19 cellular contexts compared by ENCODE assay signal in genomic region chr2:74131901-74132300, GRCh38.
"Had no signal": no experiment of that assay in that cellular context is flagged by ENCODE, and none has a peak within 500 bp of the region (broad histone marks: within the 10 kb centered on the region; RNA-seq: fewer than 3 reads in every experiment).

No MANE protein-coding gene starts in this region.

- H3K27me3 Mint-ChIP-seq: stimulated activated memory B cell treated with anti-CD40 and anti-IgM and Interleukin-4, amounts not matched to agents 10 μg/mL and 1 μg/mL and 100 μg/mL, for 72 hours had no signal

- H3K4me3 Mint-ChIP-seq: naive B cell; nephron; stimulated activated memory B cell treated with anti-CD40 and anti-IgM and Interleukin-4, amounts not matched to agents 10 μg/mL and 1 μg/mL and 100 μg/mL, for 72 hours; stimulated activated naive CD8-positive, alpha-beta T cell treated with anti-CD3 and anti-CD28 coated beads, Interleukin-15, amount 100 ng/mL, for 72 hours had no signal

- H3K4me1 Mint-ChIP-seq: naive B cell; nephron; stimulated activated memory B cell treated with anti-CD40 and anti-IgM and Interleukin-4, amounts not matched to agents 10 μg/mL and 1 μg/mL and 100 μg/mL, for 72 hours; stimulated activated naive CD8-positive, alpha-beta T cell treated with anti-CD3 and anti-CD28 coated beads, Interleukin-15, amount 100 ng/mL, for 72 hours had no signal

- H3K9me3 Mint-ChIP-seq: naive B cell; nephron; stimulated activated memory B cell treated with anti-CD40 and anti-IgM and Interleukin-4, amounts not matched to agents 10 μg/mL and 1 μg/mL and 100 μg/mL, for 72 hours; stimulated activated naive CD8-positive, alpha-beta T cell treated with anti-CD3 and anti-CD28 coated beads, Interleukin-15, amount 100 ng/mL, for 72 hours had no signal

- H3K27ac Mint-ChIP-seq: nephron; stimulated activated memory B cell treated with anti-CD40 and anti-IgM and Interleukin-4, amounts not matched to agents 10 μg/mL and 1 μg/mL and 100 μg/mL, for 72 hours; stimulated activated naive CD8-positive, alpha-beta T cell treated with anti-CD3 and anti-CD28 coated beads, Interleukin-15, amount 100 ng/mL, for 72 hours had no signal

- ATAC-seq: gastroesophageal sphincter; left lung; sciatic nerve; stimulated activated memory B cell treated with anti-CD40 and anti-IgM and Interleukin-4, amounts not matched to agents 10 μg/mL and 1 μg/mL and 100 μg/mL, for 72 hours; stimulated activated naive CD8-positive, alpha-beta T cell treated with anti-CD3 and anti-CD28 coated beads, Interleukin-15, amount 100 ng/mL, for 72 hours had no signal

- DNase-seq: cortex of kidney; dorsolateral prefrontal cortex; effector memory CD4-positive, alpha-beta T cell; esophagus squamous epithelium; foreskin fibroblast; glutamatergic neuron; left lung; mesendoderm; naive B cell; spleen; stimulated activated CD4-positive, alpha-beta T cell treated with anti-CD3 and anti-CD28 coated beads, Interleukin-15, amount 100 ng/mL, for 24 hours; stimulated activated CD4-positive, alpha-beta T cell treated with anti-CD3 and anti-CD28 coated beads, Interleukin-1b, Interleukin-23, amount 100 ng/mL, for 48 hours; stimulated activated CD4-positive, alpha-beta T cell treated with anti-CD3 and anti-CD28 coated beads, Interleukin-4, amount 100 ng/mL, for 24 hours; stimulated activated naive CD8-positive, alpha-beta T cell treated with anti-CD3 and anti-CD28 coated beads, Interleukin-15, amount 100 ng/mL, for 72 hours; testis had no signal
